ENCODE assay signal across 15 cellular contexts in the genomic region with DNA sequence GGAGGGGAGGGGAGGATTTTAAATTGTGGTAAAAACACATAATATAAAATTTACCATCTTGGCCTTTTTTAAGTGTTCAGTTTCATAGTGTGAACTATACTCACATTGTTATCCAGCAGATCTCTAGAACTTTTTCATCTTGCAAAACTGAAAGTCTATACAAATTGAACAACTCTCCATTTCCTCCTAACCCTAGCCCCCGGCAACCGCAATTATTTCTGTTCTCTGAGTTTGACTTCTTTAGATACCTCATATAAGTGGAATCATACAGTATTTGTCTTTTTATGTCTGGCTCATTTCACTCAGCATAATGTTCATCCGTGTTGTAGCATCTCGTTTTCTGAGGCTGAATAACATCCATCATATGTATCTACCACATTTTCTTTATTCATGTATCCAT. TPM values are rescaled to one million over a fixed set of nuclear protein-coding genes. Genes with fewer than 3 reads are reported as not detected.
DNase-seq lines count a peak whose midpoint lies in the region; ATAC-seq lines count a peak whose summit lies in the region.
"Had no signal": no experiment of that assay in that cellular context is flagged by ENCODE, and none has a peak within 500 bp of the region (broad histone marks: within the 10 kb centered on the region; RNA-seq: fewer than 3 reads in every experiment).

No MANE protein-coding gene starts in this region.

- no peaks in the 10 kb centered on the region for H3K27me3 ChIP-seq in CD4-positive, alpha-beta memory T cell (ENCODE audit: insufficient read depth, low read length)
- H3K27me3 ChIP-seq: BLaER1 had no signal

- intact Hi-C loops in CD4-positive, alpha-beta memory T cell (cut with micrococcal nuclease), result no loop called here

- peaks cover 4% of the 10 kb centered on the region for H3K4me1 Mint-ChIP-seq in activated T-helper 17 cell treated with anti-CD3 and anti-CD28 coated beads, Interleukin-2, amount 50 U/mL, for 72 hours
- no peaks in the 10 kb centered on the region for H3K4me1 Mint-ChIP-seq in activated CD8-positive, alpha-beta memory T cell treated with anti-CD3 and anti-CD28 coated beads, Interleukin-2, amount 10 ng/mL, durations not matched to agents 7 days and 5 days
- H3K4me1 Mint-ChIP-seq in CD4-positive, alpha-beta memory T cell, result peaks cover 0 to 3% (median 1%) of the 10 kb centered on the region in 4 donors

- H3K27ac ChIP-seq in CD4-positive, alpha-beta memory T cell (ENCODE audit: low read depth, low read length), result no peak overlapping the region
- H3K27ac ChIP-seq: BLaER1, GM23248 had no signal

- no peak overlapping the region for H3K4me3 ChIP-seq in CD4-positive, alpha-beta memory T cell (ENCODE audit: low read length in 2 of 2)
- H3K4me3 ChIP-seq: BLaER1, GM23248 had no signal

- no peaks in the 10 kb centered on the region for H3K4me1 ChIP-seq in CD4-positive, alpha-beta memory T cell (ENCODE audit: insufficient read depth, low read length)

- peak; percentile 12 for DNase-seq in activated CD4-positive, alpha-beta T cell treated with anti-CD3 and anti-CD28 coated beads for 48 hours
- DNase-seq in activated CD4-positive, alpha-beta T cell treated with anti-CD3 and anti-CD28 coated beads for 1 hour, result no peak
- DNase-seq in activated naive CD4-positive, alpha-beta T cell treated with anti-CD3 and anti-CD28 coated beads, Interleukin-2, amount 50 U/mL, for 72 hours (ENCODE audit: low spot score in 2 of 2), result no peak
- DNase-seq in activated naive CD4-positive, alpha-beta T cell (lab: John Stamatoyannopoulos, UW), result no peak
- DNase-seq in activated CD8-positive, alpha-beta memory T cell treated with anti-CD3 and anti-CD28 coated beads, Interleukin-2, amount 10 ng/mL, durations not matched to agents 7 days and 5 days, result no peak
- DNase-seq in CD4-positive, alpha-beta memory T cell, result no peak
- DNase-seq: 8988T, AML-193, Calu3, DMS 273 treated with DMSO at 0.1 percent for 48 hours, GM23248 had no signal

- H3K27me3 Mint-ChIP-seq in activated T-helper 17 cell treated with anti-CD3 and anti-CD28 coated beads, Interleukin-2, amount 50 U/mL, for 72 hours, result no peaks in the 10 kb centered on the region
- H3K27me3 Mint-ChIP-seq in activated CD8-positive, alpha-beta memory T cell treated with anti-CD3 and anti-CD28 coated beads, Interleukin-2, amount 10 ng/mL, durations not matched to agents 7 days and 5 days, result peaks cover 2% of the 10 kb centered on the region
- peaks cover 0 to 1% of the 10 kb centered on the region in 2 donors for H3K27me3 Mint-ChIP-seq in CD4-positive, alpha-beta memory T cell

- no peaks in the 10 kb centered on the region for H3K9me3 Mint-ChIP-seq in activated naive CD4-positive, alpha-beta T cell treated with anti-CD3 and anti-CD28 coated beads, Interleukin-2, amount 50 U/mL, for 72 hours
- H3K9me3 Mint-ChIP-seq in activated T-helper 17 cell treated with anti-CD3 and anti-CD28 coated beads, Interleukin-2, amount 50 U/mL, for 72 hours, result peaks cover 3% of the 10 kb centered on the region
- no peaks in the 10 kb centered on the region for H3K9me3 Mint-ChIP-seq in activated CD8-positive, alpha-beta memory T cell treated with anti-CD3 and anti-CD28 coated beads, Interleukin-2, amount 10 ng/mL, durations not matched to agents 7 days and 5 days (ENCODE audit: low read depth)
- H3K9me3 Mint-ChIP-seq in CD4-positive, alpha-beta memory T cell, result peaks cover 0 to 7% (median 2%) of the 10 kb centered on the region in 8 donors

- no peaks in the 10 kb centered on the region for H3K36me3 ChIP-seq in CD4-positive, alpha-beta memory T cell (ENCODE audit: insufficient read depth, low read length)
- H3K36me3 ChIP-seq: BLaER1 had no signal

- ATAC-seq in activated naive CD4-positive, alpha-beta T cell treated with anti-CD3 and anti-CD28 coated beads, Interleukin-2, amount 50 U/mL, for 72 hours, result peak; percentile 45 to 83
- ATAC-seq in activated T-helper 17 cell treated with anti-CD3 and anti-CD28 coated beads, Interleukin-2, amount 50 U/mL, for 72 hours (replicated peaks), result peak; percentile 46
- ATAC-seq in activated CD8-positive, alpha-beta memory T cell treated with anti-CD3 and anti-CD28 coated beads, Interleukin-2, amount 10 ng/mL, durations not matched to agents 7 days and 5 days, result no peak
- ATAC-seq in HG03457 (IDR thresholded peaks at IDR 0.05; ENCODE audit: unreplicated experiment), result no peak
- ATAC-seq: HCT116 had no signal

- no peak overlapping the region for H3K27ac Mint-ChIP-seq in activated naive CD4-positive, alpha-beta T cell treated with anti-CD3 and anti-CD28 coated beads, Interleukin-2, amount 50 U/mL, for 72 hours
- no peak overlapping the region for H3K27ac Mint-ChIP-seq in activated T-helper 17 cell treated with anti-CD3 and anti-CD28 coated beads, Interleukin-2, amount 50 U/mL, for 72 hours
- no peak overlapping the region for H3K27ac Mint-ChIP-seq in activated CD8-positive, alpha-beta memory T cell treated with anti-CD3 and anti-CD28 coated beads, Interleukin-2, amount 10 ng/mL, durations not matched to agents 7 days and 5 days
- no peak overlapping the region for H3K27ac Mint-ChIP-seq in CD4-positive, alpha-beta memory T cell

- POLR2A ChIA-PET in CD4-positive, alpha-beta memory T cell (lab: Charles Lee; ENCODE audit: partially characterized antibody), result no interaction called here

- CTCF ChIA-PET in activated CD8-positive, alpha-beta memory T cell treated with anti-CD3 and anti-CD28 coated beads, Interleukin-2, amount 10 ng/mL, durations not matched to agents 7 days and 5 days (lab: Charles Lee), result no interaction called here
- CTCF ChIA-PET in CD4-positive, alpha-beta memory T cell (lab: Charles Lee; ENCODE audit: partially characterized antibody), result no interaction called here

- no peak overlapping the region for H3K4me3 Mint-ChIP-seq in activated T-helper 17 cell treated with anti-CD3 and anti-CD28 coated beads, Interleukin-2, amount 50 U/mL, for 72 hours
- H3K4me3 Mint-ChIP-seq in activated CD8-positive, alpha-beta memory T cell treated with anti-CD3 and anti-CD28 coated beads, Interleukin-2, amount 10 ng/mL, durations not matched to agents 7 days and 5 days, result no peak overlapping the region
- H3K4me3 Mint-ChIP-seq in CD4-positive, alpha-beta memory T cell, result peak overlapping the region in 2 of 8 donors; percentile 40 to 63

- no peaks in the 10 kb centered on the region for H3K36me3 Mint-ChIP-seq in activated naive CD4-positive, alpha-beta T cell treated with anti-CD3 and anti-CD28 coated beads, Interleukin-2, amount 50 U/mL, for 72 hours
- no peaks in the 10 kb centered on the region for H3K36me3 Mint-ChIP-seq in activated T-helper 17 cell treated with anti-CD3 and anti-CD28 coated beads, Interleukin-2, amount 50 U/mL, for 72 hours (ENCODE audit: low read depth)
- H3K36me3 Mint-ChIP-seq in activated CD8-positive, alpha-beta memory T cell treated with anti-CD3 and anti-CD28 coated beads, Interleukin-2, amount 10 ng/mL, durations not matched to agents 7 days and 5 days, result no peaks in the 10 kb centered on the region
- no peaks in the 10 kb centered on the region for H3K36me3 Mint-ChIP-seq in CD4-positive, alpha-beta memory T cell

- no peaks in the 10 kb centered on the region for H3K9me3 ChIP-seq in CD4-positive, alpha-beta memory T cell (ENCODE audit: control insufficient read depth in 1 of 2, low read length in 2 of 2)

RNA-seq across cellular contexts. Expression of gene MRTFB, which starts 30.0 kb away (rescaled TPM):
- 10 to 100 TPM; 14.6 to 18.6 TPM for total RNA-seq in activated naive CD4-positive, alpha-beta T cell treated with anti-CD3 and anti-CD28 coated beads, Interleukin-2, amount 50 U/mL, for 72 hours
- total RNA-seq in activated T-helper 17 cell treated with anti-CD3 and anti-CD28 coated beads, Interleukin-2, amount 50 U/mL, for 72 hours, result 10 to 100 TPM; 18.2 to 18.8 TPM
- total RNA-seq in activated CD8-positive, alpha-beta memory T cell treated with anti-CD3 and anti-CD28 coated beads, Interleukin-2, amount 10 ng/mL, durations not matched to agents 7 days and 5 days, result 10 to 100 TPM; 12.1 to 13.3 TPM
- total RNA-seq in CD4-positive, alpha-beta memory T cell, result 10 to 100 TPM; 24.7 to 26.7 TPM
- 1 to 10 TPM; 6.1 to 6.5 TPM for polyA plus RNA-seq in CD4-positive, alpha-beta memory T cell

Comparison
In these comparisons a context has a peak if more than half of its experiments do, and no peak if none do; other contexts are left out.
1. ATAC-seq: peak in activated naive CD4-positive, alpha-beta T cell treated with anti-CD3 and anti-CD28 coated beads, Interleukin-2, amount 50 U/mL, for 72 hours (2 of 2) and activated T-helper 17 cell treated with anti-CD3 and anti-CD28 coated beads, Interleukin-2, amount 50 U/mL, for 72 hours (single experiment); none in activated CD8-positive, alpha-beta memory T cell treated with anti-CD3 and anti-CD28 coated beads, Interleukin-2, amount 10 ng/mL, durations not matched to agents 7 days and 5 days (single experiment) and HG03457 (single experiment).